Comparison of ENCODE assay signal across 32 cellular contexts in the genomic region with DNA sequence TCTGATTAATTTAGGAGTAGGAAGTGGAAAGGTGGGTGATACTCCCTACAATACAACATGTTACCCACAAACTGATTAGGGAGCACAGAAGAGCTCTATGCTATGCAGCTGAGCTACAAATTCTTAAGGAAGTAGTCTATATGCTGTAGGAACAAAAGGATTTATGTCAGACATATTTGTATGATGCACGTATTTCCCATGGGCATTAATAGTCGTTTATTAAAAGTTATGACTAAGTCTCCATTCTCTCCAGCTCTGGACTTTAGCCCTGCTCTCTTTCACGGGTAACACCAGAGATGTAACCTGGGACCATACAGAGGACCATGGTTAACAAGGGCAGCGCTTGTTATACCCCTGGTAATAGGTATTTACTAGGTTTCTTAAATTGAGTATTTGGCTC.
"Had no signal": no experiment of that assay in that cellular context is flagged by ENCODE, and none has a peak within 500 bp of the region (broad histone marks: within the 10 kb centered on the region; RNA-seq: fewer than 3 reads in every experiment).

No MANE protein-coding gene starts in this region.

- H3K9ac ChIP-seq: parathyroid adenoma had no signal

- H3K9me3 Mint-ChIP-seq: central memory CD8-positive, alpha-beta T cell; dendritic cell treated with granulocyte-macrophage colony-stimulating factor and Interleukin-4, amounts not matched to agents 40 ng/mL and 50 ng/mL, for 4 days; memory B cell; naive B cell; natural killer cell treated with Interleukin-12 subunit alpha and Interleukin-12 subunit beta and Interleukin-15 and Interleukin-18, amount 100 ng/mL, for 72 hours; stimulated activated naive B cell treated with anti-CD40 and anti-IgM and Interleukin-4, amounts not matched to agents 10 μg/mL and 1 μg/mL and 100 μg/mL, for 72 hours; stimulated activated naive CD8-positive, alpha-beta T cell treated with anti-CD3 and anti-CD28 coated beads, Interleukin-15, Interleukin-2, amounts not matched to agents 100 ng/mL and 50 ng/mL, for 24 hours had no signal

- H3K27ac ChIP-seq: cardiac muscle cell, colonic mucosa, esophagus muscularis mucosa, heart right ventricle, parathyroid adenoma, right atrium auricular region, sigmoid colon, transverse colon, upper lobe of right lung had no signal

- ATAC-seq: heart right ventricle; left lobe of liver; mucosa of descending colon; natural killer cell treated with Interleukin-12 subunit alpha and Interleukin-12 subunit beta and Interleukin-15 and Interleukin-18, amount 100 ng/mL, for 72 hours; stimulated activated naive B cell treated with anti-CD40 and anti-IgM and Interleukin-4, amounts not matched to agents 10 μg/mL and 1 μg/mL and 100 μg/mL, for 72 hours; upper lobe of right lung had no signal

- H3K27me3 Mint-ChIP-seq: central memory CD8-positive, alpha-beta T cell; dendritic cell treated with granulocyte-macrophage colony-stimulating factor and Interleukin-4, amounts not matched to agents 40 ng/mL and 50 ng/mL, for 4 days; memory B cell; naive B cell; natural killer cell treated with Interleukin-12 subunit alpha and Interleukin-12 subunit beta and Interleukin-15 and Interleukin-18, amount 100 ng/mL, for 72 hours; progenitor cell of endocrine pancreas; stimulated activated naive B cell treated with anti-CD40 and anti-IgM and Interleukin-4, amounts not matched to agents 10 μg/mL and 1 μg/mL and 100 μg/mL, for 72 hours; stimulated activated naive CD8-positive, alpha-beta T cell treated with anti-CD3 and anti-CD28 coated beads, Interleukin-15, Interleukin-2, amounts not matched to agents 100 ng/mL and 50 ng/mL, for 24 hours had no signal

- H3K9me3 ChIP-seq: colonic mucosa, esophagus muscularis mucosa, heart right ventricle, mucosa of descending colon, right atrium auricular region, sigmoid colon, transverse colon, upper lobe of right lung, uterus had no signal

- H3K4me3 ChIP-seq: cardiac muscle cell, colonic mucosa, esophagus muscularis mucosa, heart right ventricle, lung, mucosa of descending colon, right atrium auricular region, sigmoid colon, transverse colon, upper lobe of right lung, uterus had no signal

- H3K36me3 Mint-ChIP-seq: immature natural killer cell; memory B cell; naive B cell; natural killer cell treated with Interleukin-12 subunit alpha and Interleukin-12 subunit beta and Interleukin-15 and Interleukin-18, amount 100 ng/mL, for 72 hours; stimulated activated naive B cell treated with anti-CD40 and anti-IgM and Interleukin-4, amounts not matched to agents 10 μg/mL and 1 μg/mL and 100 μg/mL, for 72 hours had no signal

- H3K36me3 ChIP-seq: cardiac muscle cell, colonic mucosa, esophagus muscularis mucosa, heart right ventricle, right atrium auricular region, sigmoid colon, upper lobe of right lung, uterus had no signal

- H2AFZ ChIP-seq: parathyroid adenoma had no signal

- H3K27ac Mint-ChIP-seq: dendritic cell treated with granulocyte-macrophage colony-stimulating factor and Interleukin-4, amounts not matched to agents 40 ng/mL and 50 ng/mL, for 4 days; immature natural killer cell; memory B cell; mesothelial cell of epicardium; naive B cell; natural killer cell treated with Interleukin-12 subunit alpha and Interleukin-12 subunit beta and Interleukin-15 and Interleukin-18, amount 100 ng/mL, for 72 hours; progenitor cell of endocrine pancreas; stimulated activated naive B cell treated with anti-CD40 and anti-IgM and Interleukin-4, amounts not matched to agents 10 μg/mL and 1 μg/mL and 100 μg/mL, for 72 hours; stimulated activated naive CD8-positive, alpha-beta T cell treated with anti-CD3 and anti-CD28 coated beads, Interleukin-15, Interleukin-2, amounts not matched to agents 100 ng/mL and 50 ng/mL, for 24 hours had no signal

- H3K4me3 Mint-ChIP-seq: central memory CD8-positive, alpha-beta T cell; dendritic cell treated with granulocyte-macrophage colony-stimulating factor and Interleukin-4, amounts not matched to agents 40 ng/mL and 50 ng/mL, for 4 days; immature natural killer cell; memory B cell; mesothelial cell of epicardium; naive B cell; natural killer cell treated with Interleukin-12 subunit alpha and Interleukin-12 subunit beta and Interleukin-15 and Interleukin-18, amount 100 ng/mL, for 72 hours; stimulated activated naive B cell treated with anti-CD40 and anti-IgM and Interleukin-4, amounts not matched to agents 10 μg/mL and 1 μg/mL and 100 μg/mL, for 72 hours; stimulated activated naive CD8-positive, alpha-beta T cell treated with anti-CD3 and anti-CD28 coated beads, Interleukin-15, Interleukin-2, amounts not matched to agents 100 ng/mL and 50 ng/mL, for 24 hours had no signal

- H3K4me1 ChIP-seq: colonic mucosa, parathyroid adenoma, right atrium auricular region, upper lobe of right lung, uterus had no signal

- DNase-seq: colonic mucosa; effector memory CD4-positive, alpha-beta T cell; foreskin melanocyte; glutamatergic neuron; heart right ventricle; hippocampal formation; immature natural killer cell; kidney; mucosa of descending colon; naive B cell; nucleus accumbens; sigmoid colon; small intestine; stimulated activated CD4-positive, alpha-beta T cell treated with anti-CD3 and anti-CD28 coated beads, Interleukin-15, amount 100 ng/mL, for 24 hours; stimulated activated CD4-positive, alpha-beta T cell treated with anti-CD3 and anti-CD28 coated beads, Interleukin-2, amount 100 ng/mL, for 48 hours; stimulated activated naive B cell treated with anti-CD40 and anti-IgM and Interleukin-4, amounts not matched to agents 10 μg/mL and 1 μg/mL and 100 μg/mL, for 72 hours; transverse colon; upper lobe of right lung; uterus had no signal

- H3K27me3 ChIP-seq: cardiac muscle cell, colonic mucosa, esophagus muscularis mucosa, heart right ventricle, right atrium auricular region, sigmoid colon, transverse colon, upper lobe of right lung, uterus had no signal
